In genomic region chr1:27161594-27161993, GRCh38 we compare ENCODE assay signal across 12 cellular contexts. TPM values are rescaled to one million over a fixed set of nuclear protein-coding genes. Genes with fewer than 3 reads are reported as not detected.
A peak's percentile ranks its signal among the peaks of the same experiment; 100 is the strongest.
DNase-seq lines count a peak whose midpoint lies in the region; FAIRE-seq and TF ChIP-seq lines count a peak whose summit lies in the region.
"Had no signal": no experiment of that assay in that cellular context is flagged by ENCODE, and none has a peak within 500 bp of the region (broad histone marks: within the 10 kb centered on the region; RNA-seq: fewer than 3 reads in every experiment).

No MANE protein-coding gene starts in this region.

- no peaks in the 10 kb centered on the region for H3K27me3 ChIP-seq in CD4-positive, alpha-beta memory T cell (ENCODE audit: insufficient read depth, low read length)
- H3K27me3 ChIP-seq in effector memory CD4-positive, alpha-beta T cell (replicated peaks; ENCODE audit: control insufficient read depth, insufficient read depth, low read length, poor library complexity, severe bottlenecking): no peaks in the 10 kb centered on the region

- peak overlapping the region; percentile 57 for H3K4me2 ChIP-seq in OCI-LY7 (ENCODE audit: low read length)

- no peaks in the 10 kb centered on the region for H3K79me2 ChIP-seq in OCI-LY7 (ENCODE audit: insufficient read depth, low read depth, low read length)

- BruUV-seq in OCI-LY7 (replicated peaks; lab: Mats Ljungman, UMichigan): no TSS peak

- intact Hi-C loops in CD4-positive, alpha-beta memory T cell (cut with micrococcal nuclease): no loop called here
- intact Hi-C loops in OCI-LY7 (cut with micrococcal nuclease; ENCODE audit: unreplicated experiment): no loop called here
- intact Hi-C loops in activated T-helper 2 cell treated with anti-CD3 and anti-CD28 coated beads, Interferon-gamma antibody, Interleukin-2, Interleukin-4, amounts not matched to agents 10 μg/mL and 5 μg/mL and 100 μg/mL, durations not matched to agents 14 hours and 24 hours and 36 hours (cut with micrococcal nuclease): no loop called here

- H4K20me1 ChIP-seq in OCI-LY7 (ENCODE audit: insufficient read depth, low read length): no peaks in the 10 kb centered on the region

- peaks cover 9% of the 10 kb centered on the region for H3K4me1 ChIP-seq in CD4-positive, alpha-beta memory T cell (ENCODE audit: insufficient read depth, low read length)
- H3K4me1 ChIP-seq in OCI-LY7 (ENCODE audit: insufficient read depth, low read length, poor library complexity, severe bottlenecking): peaks cover 14% of the 10 kb centered on the region
- no peaks in the 10 kb centered on the region for H3K4me1 ChIP-seq in effector memory CD4-positive, alpha-beta T cell (ENCODE audit: control insufficient read depth, insufficient read depth, low read length, poor library complexity, severe bottlenecking)

- H3K36me3 ChIP-seq in CD4-positive, alpha-beta memory T cell (ENCODE audit: insufficient read depth, low read length): no peaks in the 10 kb centered on the region
- no peaks in the 10 kb centered on the region for H3K36me3 ChIP-seq in OCI-LY7 (ENCODE audit: insufficient read depth, low read length)
- H3K36me3 ChIP-seq in effector memory CD4-positive, alpha-beta T cell (ENCODE audit: control insufficient read depth, insufficient read depth, low read length): no peaks in the 10 kb centered on the region

- peak; percentile 42 for FAIRE-seq in GM19239 (lab: Jason Lieb, UNC)
- FAIRE-seq: G401.6 had no signal

- POLR2A ChIA-PET in CD4-positive, alpha-beta memory T cell (lab: Charles Lee; ENCODE audit: partially characterized antibody): interaction anchor here (1.1 to 1.6 kb wide), 2 partner anchors 24 to 26 kb away, joined by 3 to 4 read pairs; no protein-coding TSS in a partner anchor
- POLR2A ChIA-PET in OCI-LY7 (lab: Charles Lee): interaction anchor here (0.6 to 1.2 kb wide), 4 partner anchors 9 to 500 kb away, joined by 3 to 5 read pairs (median 4); no protein-coding TSS in a partner anchor

- no peaks in the 10 kb centered on the region for H3K27me3 Mint-ChIP-seq in CD4-positive, alpha-beta memory T cell
- H3K27me3 Mint-ChIP-seq in activated T-helper 2 cell treated with anti-CD3 and anti-CD28 coated beads, Interferon-gamma antibody, Interleukin-2, Interleukin-4, amounts not matched to agents 10 μg/mL and 5 μg/mL and 100 μg/mL, durations not matched to agents 14 hours and 24 hours and 36 hours (ENCODE audit: low read depth): no peaks in the 10 kb centered on the region
- H3K27me3 Mint-ChIP-seq: stimulated activated naive CD8-positive, alpha-beta T cell treated with anti-CD3 and anti-CD28 coated beads, Interleukin-15, Interleukin-2, amounts not matched to agents 100 ng/mL and 50 ng/mL, for 24 hours had no signal

- DNase-seq in CD4-positive, alpha-beta memory T cell: peak in 4 of 5 donors; percentile 8 to 42 (median 28)
- DNase-seq in GM19239 (ENCODE audit: insufficient read length, low spot score) (no peak), OCI-LY7 (ENCODE audit: low spot score) (peak; percentile 87), germinal center (ENCODE audit: low spot score) (peak; percentile 52), GM03348 (ENCODE audit: low spot score) (no peak), T1000 (lab: John Stamatoyannopoulos, UW) (no peak)
- no peak for DNase-seq in effector memory CD4-positive, alpha-beta T cell
- DNase-seq in activated T-helper 2 cell treated with anti-CD3 and anti-CD28 coated beads, Interferon-gamma antibody, Interleukin-2, Interleukin-4, amounts not matched to agents 10 μg/mL and 5 μg/mL and 100 μg/mL, durations not matched to agents 14 hours and 24 hours and 36 hours (ENCODE audit: low spot score): no peak
- DNase-seq: activated CD8-positive, alpha-beta memory T cell treated with anti-CD3 and anti-CD28 coated beads, Interleukin-2, amount 50 U/mL, for 4 hours; effector CD4-positive, alpha-beta T cell had no signal

- no peak overlapping the region for H3K4me3 ChIP-seq in CD4-positive, alpha-beta memory T cell (ENCODE audit: low read length in 2 of 2)
- no peak overlapping the region for H3K4me3 ChIP-seq in OCI-LY7 (ENCODE audit: low read depth, low read length, poor library complexity, severe bottlenecking)
- no peak overlapping the region for H3K4me3 ChIP-seq in effector memory CD4-positive, alpha-beta T cell (ENCODE audit: insufficient read depth, low read depth, low read length, poor library complexity, severe bottlenecking)

- H3K9me2 ChIP-seq in OCI-LY7 (ENCODE audit: insufficient read depth, low read length): no peaks in the 10 kb centered on the region

- H3K36me3 Mint-ChIP-seq in CD4-positive, alpha-beta memory T cell: no peaks in the 10 kb centered on the region
- H3K36me3 Mint-ChIP-seq in activated T-helper 2 cell treated with anti-CD3 and anti-CD28 coated beads, Interferon-gamma antibody, Interleukin-2, Interleukin-4, amounts not matched to agents 10 μg/mL and 5 μg/mL and 100 μg/mL, durations not matched to agents 14 hours and 24 hours and 36 hours (ENCODE audit: low read depth): no peaks in the 10 kb centered on the region

- peak overlapping the region in 6 of 7 donors; percentile 65 to 84 (median 77) for H3K27ac Mint-ChIP-seq in CD4-positive, alpha-beta memory T cell
- H3K27ac Mint-ChIP-seq in activated T-helper 2 cell treated with anti-CD3 and anti-CD28 coated beads, Interferon-gamma antibody, Interleukin-2, Interleukin-4, amounts not matched to agents 10 μg/mL and 5 μg/mL and 100 μg/mL, durations not matched to agents 14 hours and 24 hours and 36 hours: no peak overlapping the region
- H3K27ac Mint-ChIP-seq: stimulated activated naive CD8-positive, alpha-beta T cell treated with anti-CD3 and anti-CD28 coated beads, Interleukin-15, Interleukin-2, amounts not matched to agents 100 ng/mL and 50 ng/mL, for 24 hours had no signal

- CTCF ChIA-PET in CD4-positive, alpha-beta memory T cell (lab: Charles Lee; ENCODE audit: partially characterized antibody): interaction anchor here (0.7 to 1.5 kb wide), 3 partner anchors 18 to 50 kb away, joined by 3 to 6 read pairs (median 3); no protein-coding TSS in a partner anchor
- CTCF ChIA-PET in OCI-LY7 (lab: Charles Lee; ENCODE audit: unreplicated experiment): interaction anchor here (1.7 kb wide), 1 partner anchor 136 kb away, joined by 4 read pairs; no protein-coding TSS in a partner anchor

- peak overlapping the region in 3 of 8 donors; percentile 26 to 33 (median 32) for H3K4me3 Mint-ChIP-seq in CD4-positive, alpha-beta memory T cell
- H3K4me3 Mint-ChIP-seq in activated T-helper 2 cell treated with anti-CD3 and anti-CD28 coated beads, Interferon-gamma antibody, Interleukin-2, Interleukin-4, amounts not matched to agents 10 μg/mL and 5 μg/mL and 100 μg/mL, durations not matched to agents 14 hours and 24 hours and 36 hours (ENCODE audit: low read depth): no peak overlapping the region
- H3K4me3 Mint-ChIP-seq: stimulated activated naive CD8-positive, alpha-beta T cell treated with anti-CD3 and anti-CD28 coated beads, Interleukin-15, Interleukin-2, amounts not matched to agents 100 ng/mL and 50 ng/mL, for 24 hours had no signal

- no peak overlapping the region for H3K27ac ChIP-seq in CD4-positive, alpha-beta memory T cell (ENCODE audit: low read depth, low read length)
- peak overlapping the region; percentile 55 for H3K27ac ChIP-seq in OCI-LY7 (ENCODE audit: low read depth, low read length, poor library complexity, severe bottlenecking)
- H3K27ac ChIP-seq in effector memory CD4-positive, alpha-beta T cell (ENCODE audit: insufficient read depth, low read length, poor library complexity, severe bottlenecking): no peak overlapping the region

- H3K9me3 Mint-ChIP-seq in CD4-positive, alpha-beta memory T cell: no peaks in the 10 kb centered on the region
- no peaks in the 10 kb centered on the region for H3K9me3 Mint-ChIP-seq in activated T-helper 2 cell treated with anti-CD3 and anti-CD28 coated beads, Interferon-gamma antibody, Interleukin-2, Interleukin-4, amounts not matched to agents 10 μg/mL and 5 μg/mL and 100 μg/mL, durations not matched to agents 14 hours and 24 hours and 36 hours
- H3K9me3 Mint-ChIP-seq: stimulated activated naive CD8-positive, alpha-beta T cell treated with anti-CD3 and anti-CD28 coated beads, Interleukin-15, Interleukin-2, amounts not matched to agents 100 ng/mL and 50 ng/mL, for 24 hours had no signal

- peak overlapping the region; percentile 97 for H2AFZ ChIP-seq in OCI-LY7 (ENCODE audit: low read length)

- peaks cover 6 to 11% (median 10%) of the 10 kb centered on the region in 4 donors for H3K4me1 Mint-ChIP-seq in CD4-positive, alpha-beta memory T cell
- peaks cover 5% of the 10 kb centered on the region for H3K4me1 Mint-ChIP-seq in activated T-helper 2 cell treated with anti-CD3 and anti-CD28 coated beads, Interferon-gamma antibody, Interleukin-2, Interleukin-4, amounts not matched to agents 10 μg/mL and 5 μg/mL and 100 μg/mL, durations not matched to agents 14 hours and 24 hours and 36 hours (ENCODE audit: low read depth)

- no peak for TF ChIP-seq CTCF in OCI-LY7 (conservative IDR thresholded peaks at IDR 0.05; ENCODE audit: low read length)

- no peaks in the 10 kb centered on the region for H3K9me3 ChIP-seq in CD4-positive, alpha-beta memory T cell (ENCODE audit: control insufficient read depth in 1 of 2, low read length in 2 of 2)
- no peaks in the 10 kb centered on the region for H3K9me3 ChIP-seq in OCI-LY7 (ENCODE audit: low read length)
- H3K9me3 ChIP-seq in effector memory CD4-positive, alpha-beta T cell (ENCODE audit: control insufficient read depth, low read length): no peaks in the 10 kb centered on the region

RNA-seq across cellular contexts. Expression of gene SLC9A1, which starts 6.7 kb away (rescaled TPM):
- 10 to 100 TPM; 11.4 to 13.2 TPM for total RNA-seq in CD4-positive, alpha-beta memory T cell
- polyA plus RNA-seq in CD4-positive, alpha-beta memory T cell: 10 to 100 TPM in 1 of 2 donors, 1 to 10 TPM in 1; 2.1 to 15.0 TPM
- total RNA-seq in OCI-LY7 (2014; rRNA removed; shearing (Covaris generic)): 5.3 and 5.8 TPM in 2 replicates
- total RNA-seq in OCI-LY7 (2022): 17.4 and 19.2 TPM in 2 replicates
- total RNA-seq in activated T-helper 2 cell treated with anti-CD3 and anti-CD28 coated beads, Interferon-gamma antibody, Interleukin-2, Interleukin-4, amounts not matched to agents 10 μg/mL and 5 μg/mL and 100 μg/mL, durations not matched to agents 14 hours and 24 hours and 36 hours: 23.7 and 27.2 TPM in 2 replicates

Comparison
In these comparisons a context has a peak if more than half of its experiments do, and no peak if none do; other contexts are left out.
1. DNase-seq: peak in CD4-positive, alpha-beta memory T cell (4 of 5), OCI-LY7 (single experiment) and germinal center (single experiment); none in GM19239 (single experiment), GM03348 (single experiment), effector memory CD4-positive, alpha-beta T cell (0 of 3), activated T-helper 2 cell treated with anti-CD3 and anti-CD28 coated beads, Interferon-gamma antibody, Interleukin-2, Interleukin-4, amounts not matched to agents 10 μg/mL and 5 μg/mL and 100 μg/mL, durations not matched to agents 14 hours and 24 hours and 36 hours (single experiment) and T1000 (single experiment).